Comparison of ENCODE assay signal across 27 cellular contexts in the genomic region with DNA sequence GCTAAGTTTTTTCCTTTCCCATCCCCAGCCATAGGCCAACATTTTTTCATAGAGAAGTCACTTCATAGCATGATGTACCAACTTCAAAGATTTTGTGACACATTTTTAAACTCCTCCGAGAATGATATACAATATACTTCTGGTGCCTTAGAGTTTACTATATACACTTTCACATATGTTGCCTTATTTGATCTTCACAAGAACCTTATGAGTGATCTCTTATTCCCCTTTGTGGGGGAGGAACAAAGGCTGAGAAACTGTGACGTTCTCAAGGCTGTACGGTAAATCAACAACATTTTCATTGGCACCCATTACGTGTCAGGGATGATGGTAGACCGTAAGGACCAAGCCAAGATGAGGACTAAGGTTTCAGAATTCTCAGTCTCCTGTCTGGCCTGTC.
DNase-seq lines count a peak whose midpoint lies in the region; ATAC-seq, FAIRE-seq and TF ChIP-seq lines count a peak whose summit lies in the region.
"Had no signal": no experiment of that assay in that cellular context is flagged by ENCODE, and none has a peak within 500 bp of the region (broad histone marks: within the 10 kb centered on the region; RNA-seq: fewer than 3 reads in every experiment).

No MANE protein-coding gene starts in this region.

- H3K4me2 ChIP-seq in IMR-90 (ENCODE audit: low read depth, low read length), result no peak overlapping the region
- H3K4me2 ChIP-seq: A549; BLaER1 treated with 17β-estradiol and CSF1 and Interleukin-3, amounts not matched to agents 10 nM and 100 nM had no signal

- H4K20me1 ChIP-seq in IMR-90 (ENCODE audit: insufficient read depth, low read length), result no peaks in the 10 kb centered on the region
- H4K20me1 ChIP-seq: BLaER1 treated with 17β-estradiol and CSF1 and Interleukin-3, amounts not matched to agents 10 nM and 100 nM had no signal

- POLR2A ChIA-PET in activated CD4-positive, alpha-beta T cell treated with anti-CD3 and anti-CD28 coated beads for 36 hours (lab: Charles Lee), result no interaction called here
- POLR2A ChIA-PET in activated CD4-positive, alpha-beta T cell treated with anti-CD3 and anti-CD28 coated beads, Interleukin-2, amount 10 ng/mL, durations not matched to agents 7 days and 5 days (lab: Charles Lee), result no interaction called here
- POLR2A ChIA-PET in IMR-90 (lab: Charles Lee; ENCODE audit: unreplicated experiment), result no interaction called here

- no peak overlapping the region for H4K8ac ChIP-seq in IMR-90 (ENCODE audit: low read depth in 2 of 2, low read length in 2 of 2)

- H3K27ac Mint-ChIP-seq in activated CD4-positive, alpha-beta T cell treated with anti-CD3 and anti-CD28 coated beads for 36 hours, result no peak overlapping the region
- H3K27ac Mint-ChIP-seq in activated CD4-positive, alpha-beta T cell treated with anti-CD3 and anti-CD28 coated beads, Interleukin-2, amount 10 ng/mL, durations not matched to agents 7 days and 5 days, result no peak overlapping the region
- H3K27ac Mint-ChIP-seq in activated T-helper 17 cell treated with anti-CD3 and anti-CD28 coated beads, Interleukin-2, amount 50 U/mL, for 72 hours, result no peak overlapping the region
- H3K27ac Mint-ChIP-seq: B cell; CD4-positive, alpha-beta T cell; CD8-positive, alpha-beta T cell had no signal

- H3K4me3 ChIP-seq in IMR-90 (ENCODE audit: insufficient read depth, low read depth, low read length), result no peak overlapping the region
- no peak overlapping the region for H3K4me3 ChIP-seq in bronchial epithelial cell (ENCODE audit: low read depth, low read length)
- H3K4me3 ChIP-seq: A549; BLaER1 treated with 17β-estradiol and CSF1 and Interleukin-3, amounts not matched to agents 10 nM and 100 nM; GM12878 had no signal

- H3K27me3 ChIP-seq in IMR-90 (ENCODE audit: control insufficient read depth, insufficient read depth, low read length) (no peaks in the 10 kb centered on the region), bronchial epithelial cell (ENCODE audit: control insufficient read depth, insufficient read depth, low read length) (no peaks in the 10 kb centered on the region)
- H3K27me3 ChIP-seq: BLaER1 treated with 17β-estradiol and CSF1 and Interleukin-3, amounts not matched to agents 10 nM and 100 nM had no signal

- no peaks in the 10 kb centered on the region for H3K9me3 ChIP-seq in IMR-90 (ENCODE audit: control insufficient read depth, insufficient read depth, low read length)
- H3K9me3 ChIP-seq: A549, Caco-2 had no signal

- no peak overlapping the region for H2BK120ac ChIP-seq in IMR-90 (ENCODE audit: low read depth, low read length)

- WGBS in IMR-90 (ENCODE audit: extremely low coverage in 2 of 2, insufficient read length in 1 of 2), 2 experiments, result 81% methylated on average over 4 of the region's 5 CpGs; no CpG with 5 or more reads in 1 of the 2 experiments

- no peak overlapping the region; the same call in 1 of the 2 replicates for H4K91ac ChIP-seq in IMR-90 (ENCODE audit: insufficient read depth, low read depth, low read length)

- no peak overlapping the region for H4K5ac ChIP-seq in IMR-90 (ENCODE audit: low read depth, low read length)

- H3K27me3 Mint-ChIP-seq in activated CD4-positive, alpha-beta T cell treated with anti-CD3 and anti-CD28 coated beads for 36 hours, result peaks cover 14% of the 10 kb centered on the region
- H3K27me3 Mint-ChIP-seq in activated CD4-positive, alpha-beta T cell treated with anti-CD3 and anti-CD28 coated beads, Interleukin-2, amount 10 ng/mL, durations not matched to agents 7 days and 5 days, result peaks cover 2% of the 10 kb centered on the region
- peaks cover 8% of the 10 kb centered on the region for H3K27me3 Mint-ChIP-seq in activated T-helper 17 cell treated with anti-CD3 and anti-CD28 coated beads, Interleukin-2, amount 50 U/mL, for 72 hours
- H3K27me3 Mint-ChIP-seq: B cell had no signal

- TF ChIP-seq POLR2A in IMR-90 (IDR thresholded peaks at IDR 0.05; ENCODE audit: low read depth, low read length), result no peak

- no peak for TF ChIP-seq RAD21 in IMR-90 (IDR thresholded peaks at IDR 0.05; ENCODE audit: low read length)

- H3K36me3 Mint-ChIP-seq in activated CD4-positive, alpha-beta T cell treated with anti-CD3 and anti-CD28 coated beads for 36 hours (ENCODE audit: low read depth), result no peaks in the 10 kb centered on the region
- H3K36me3 Mint-ChIP-seq in activated CD4-positive, alpha-beta T cell treated with anti-CD3 and anti-CD28 coated beads, Interleukin-2, amount 10 ng/mL, durations not matched to agents 7 days and 5 days (ENCODE audit: low read depth), result no peaks in the 10 kb centered on the region
- no peaks in the 10 kb centered on the region for H3K36me3 Mint-ChIP-seq in activated T-helper 17 cell treated with anti-CD3 and anti-CD28 coated beads, Interleukin-2, amount 50 U/mL, for 72 hours (ENCODE audit: low read depth)
- H3K36me3 Mint-ChIP-seq: CD8-positive, alpha-beta T cell had no signal

- FAIRE-seq in bronchial epithelial cell (lab: Jason Lieb, UNC), result peak; percentile 32
- FAIRE-seq: A549, GM12878, GM12892, GM18507 had no signal

- H3K4me3 Mint-ChIP-seq in activated CD4-positive, alpha-beta T cell treated with anti-CD3 and anti-CD28 coated beads for 36 hours, result no peak overlapping the region
- no peak overlapping the region for H3K4me3 Mint-ChIP-seq in activated CD4-positive, alpha-beta T cell treated with anti-CD3 and anti-CD28 coated beads, Interleukin-2, amount 10 ng/mL, durations not matched to agents 7 days and 5 days
- H3K4me3 Mint-ChIP-seq in activated T-helper 17 cell treated with anti-CD3 and anti-CD28 coated beads, Interleukin-2, amount 50 U/mL, for 72 hours, result no peak overlapping the region
- H3K4me3 Mint-ChIP-seq: B cell; CD4-positive, alpha-beta T cell; CD8-positive, alpha-beta T cell had no signal

- H3K79me1 ChIP-seq in IMR-90 (ENCODE audit: low read depth in 1 of 2, low read length in 2 of 2), result no peaks in the 10 kb centered on the region

- peaks cover 2% of the 10 kb centered on the region for H3K9me3 Mint-ChIP-seq in activated CD4-positive, alpha-beta T cell treated with anti-CD3 and anti-CD28 coated beads for 36 hours (ENCODE audit: low read depth)
- no peaks in the 10 kb centered on the region for H3K9me3 Mint-ChIP-seq in activated CD4-positive, alpha-beta T cell treated with anti-CD3 and anti-CD28 coated beads, Interleukin-2, amount 10 ng/mL, durations not matched to agents 7 days and 5 days
- H3K9me3 Mint-ChIP-seq in activated T-helper 17 cell treated with anti-CD3 and anti-CD28 coated beads, Interleukin-2, amount 50 U/mL, for 72 hours, result peaks cover 9% of the 10 kb centered on the region
- H3K9me3 Mint-ChIP-seq: CD4-positive, alpha-beta T cell; CD8-positive, alpha-beta T cell had no signal

- no peak overlapping the region for H3K27ac ChIP-seq in IMR-90 (ENCODE audit: insufficient read depth, low read length)
- H3K27ac ChIP-seq: 22Rv1; A549; BLaER1 treated with 17β-estradiol and CSF1 and Interleukin-3, amounts not matched to agents 10 nM and 100 nM; C4-2B had no signal

- intact Hi-C loops in activated CD4-positive, alpha-beta T cell treated with anti-CD3 and anti-CD28 coated beads for 36 hours (cut with DNase I, micrococcal nuclease), result no loop called here
- intact Hi-C loops in IMR-90 (cut with micrococcal nuclease), result no loop called here

- no peak overlapping the region for H2BK20ac ChIP-seq in IMR-90 (ENCODE audit: low read depth, low read length)

- H3K14ac ChIP-seq in IMR-90 (replicated peaks; ENCODE audit: low read depth, low read length), result no peak overlapping the region

- H2AK9ac ChIP-seq in IMR-90 (replicated peaks; ENCODE audit: low read depth, low read length, poor library complexity), result no peak overlapping the region

- no peak overlapping the region for H2AFZ ChIP-seq in IMR-90 (replicated peaks; ENCODE audit: low read length, poor library complexity)

- no peak overlapping the region for H3K18ac ChIP-seq in IMR-90 (ENCODE audit: low read depth, low read length)

- H3K4ac ChIP-seq in IMR-90 (ENCODE audit: low read depth, low read length), result no peak overlapping the region

- CTCF ChIA-PET in activated CD4-positive, alpha-beta T cell treated with anti-CD3 and anti-CD28 coated beads for 36 hours (lab: Charles Lee), result no interaction called here
- CTCF ChIA-PET in activated CD4-positive, alpha-beta T cell treated with anti-CD3 and anti-CD28 coated beads, Interleukin-2, amount 10 ng/mL, durations not matched to agents 7 days and 5 days (lab: Charles Lee), result no interaction called here
- CTCF ChIA-PET in IMR-90 (lab: Yijun Ruan, JAX), result no interaction called here

- DNase-seq in activated CD4-positive, alpha-beta T cell treated with anti-CD3 and anti-CD28 coated beads for 36 hours, result no peak
- no peak for DNase-seq in activated CD4-positive, alpha-beta T cell treated with anti-CD3 and anti-CD28 coated beads, Interleukin-2, amount 10 ng/mL, durations not matched to agents 7 days and 5 days
- DNase-seq in IMR-90, result no peak
- DNase-seq in bronchial epithelial cell (ENCODE audit: low read depth), result no peak
- no peak for DNase-seq in NCI-H748 treated with DMSO at 0.1 percent for 48 hours (lab: John Stamatoyannopoulos, UW)
- DNase-seq in D341Med (ENCODE audit: low spot score), result no peak
- DNase-seq: AML-193; Caco-2; Calu3; CD4-positive, alpha-beta T cell; CD8-positive, alpha-beta T cell; DMS 273 treated with DMSO at 0.1 percent for 48 hours; DMS153; DMS53; DMS79; DND-41; EL; GDM1 had no signal

- no TSS peak for BruUV-seq in IMR-90 (replicated peaks; lab: Mats Ljungman, UMichigan)

- dilution Hi-C loops in IMR-90 (cut with HindIII; ENCODE audit: low sequenced_read_pairs, unreplicated experiment), result no loop called here

- no peak overlapping the region for H3K23ac ChIP-seq in IMR-90 (ENCODE audit: low read depth, low read length)

- no peak overlapping the region for H2BK15ac ChIP-seq in IMR-90 (ENCODE audit: low read depth, low read length)

- no peak overlapping the region for H2BK5ac ChIP-seq in IMR-90 (ENCODE audit: low read depth, low read length, poor library complexity, severe bottlenecking)

- in situ Hi-C loops in IMR-90 (cut with MboI; ENCODE audit: low sequenced_read_pairs), result no loop called here

- H3K36me3 ChIP-seq in IMR-90 (ENCODE audit: control insufficient read depth, insufficient read depth, low read length), result no peaks in the 10 kb centered on the region
- H3K36me3 ChIP-seq in bronchial epithelial cell (ENCODE audit: control insufficient read depth, insufficient read depth, low read length), result no peaks in the 10 kb centered on the region
- H3K36me3 ChIP-seq: BLaER1 treated with 17β-estradiol and CSF1 and Interleukin-3, amounts not matched to agents 10 nM and 100 nM had no signal

- H3K9me1 ChIP-seq in IMR-90 (ENCODE audit: insufficient read depth, low read length), result no peaks in the 10 kb centered on the region

- TF ChIP-seq CTCF in IMR-90 (conservative IDR thresholded peaks at IDR 0.05; ENCODE audit: low read depth, low read length), result no peak
- no peak for TF ChIP-seq CTCF in bronchial epithelial cell (IDR thresholded peaks at IDR 0.05; ENCODE audit: insufficient read depth, low read length, severe bottlenecking)

- H3K9ac ChIP-seq in IMR-90 (ENCODE audit: low read depth, low read length), result no peak overlapping the region
- H3K9ac ChIP-seq: BLaER1 treated with 17β-estradiol and CSF1 and Interleukin-3, amounts not matched to agents 10 nM and 100 nM had no signal

- no peak overlapping the region for H3K56ac ChIP-seq in IMR-90 (ENCODE audit: extremely low read depth, insufficient read depth, low read length)

- peaks cover 2% of the 10 kb centered on the region; the same call in 1 of the 2 replicates for H3K4me1 ChIP-seq in IMR-90 (ENCODE audit: control insufficient read depth, insufficient read depth, low read length)
- H3K4me1 ChIP-seq: A549, Caco-2 had no signal

- 0 out of 2 replicates have a peak overlapping the region, but pooled peaks have one; percentile 20 for H2AK5ac ChIP-seq in IMR-90 (ENCODE audit: low read depth, low read length)

- peak; percentile 44 for ATAC-seq in activated CD4-positive, alpha-beta T cell treated with anti-CD3 and anti-CD28 coated beads for 36 hours
- no peak for ATAC-seq in IMR-90 (ENCODE audit: low read depth)
- peak; percentile 48 for ATAC-seq in activated T-helper 17 cell treated with anti-CD3 and anti-CD28 coated beads, Interleukin-2, amount 50 U/mL, for 72 hours (replicated peaks)
- ATAC-seq: A549; CD8-positive, alpha-beta T cell; GM12878 had no signal

- peaks cover 4% of the 10 kb centered on the region for H3K4me1 Mint-ChIP-seq in activated CD4-positive, alpha-beta T cell treated with anti-CD3 and anti-CD28 coated beads for 36 hours
- no peaks in the 10 kb centered on the region for H3K4me1 Mint-ChIP-seq in activated CD4-positive, alpha-beta T cell treated with anti-CD3 and anti-CD28 coated beads, Interleukin-2, amount 10 ng/mL, durations not matched to agents 7 days and 5 days
- no peaks in the 10 kb centered on the region for H3K4me1 Mint-ChIP-seq in activated T-helper 17 cell treated with anti-CD3 and anti-CD28 coated beads, Interleukin-2, amount 50 U/mL, for 72 hours
- H3K4me1 Mint-ChIP-seq: B cell had no signal
